Comparison of ENCODE assay signal across 8 cellular contexts in the genomic region with DNA sequence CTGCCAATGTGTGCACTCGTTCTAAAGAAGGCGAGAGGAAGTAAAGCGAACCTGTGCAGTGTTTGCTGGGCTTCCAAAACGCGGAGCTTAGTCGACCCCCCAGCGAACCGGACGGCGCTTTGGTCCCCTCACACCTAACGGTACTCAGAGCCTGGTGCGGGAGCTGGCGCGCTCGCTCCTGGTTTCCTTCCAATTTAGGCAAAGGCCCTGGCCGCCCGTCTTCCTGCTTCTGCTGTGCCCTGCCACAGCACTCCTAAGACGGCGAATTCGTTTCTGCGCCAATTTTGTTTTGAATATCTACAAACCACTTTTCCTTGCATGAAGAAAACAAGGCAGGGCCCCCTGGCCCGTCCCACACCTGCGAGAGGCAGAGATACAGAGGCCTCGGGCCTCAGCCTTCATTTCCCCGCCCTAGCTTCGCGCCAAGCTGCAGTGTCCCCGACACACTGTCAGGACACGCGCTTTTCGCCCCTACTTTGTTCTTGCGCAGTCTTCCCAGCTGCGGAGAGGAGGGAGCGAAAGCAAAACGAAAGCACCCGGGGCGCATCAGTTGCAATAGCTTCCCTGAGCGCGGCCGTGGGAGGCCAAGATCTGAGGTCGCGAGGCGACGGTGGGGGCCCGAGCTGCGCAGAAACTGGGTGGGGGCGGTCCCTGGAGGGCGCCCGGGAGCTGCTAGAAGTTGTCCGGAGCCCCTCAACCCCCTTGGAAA.
A peak's percentile ranks its signal among the peaks of the same experiment; 100 is the strongest.
DNase-seq lines count a peak whose midpoint lies in the region; ATAC-seq and TF ChIP-seq lines count a peak whose summit lies in the region.

No MANE protein-coding gene starts in this region.

- no peaks in the 10 kb centered on the region for H3K36me3 Mint-ChIP-seq in T-cell
- H3K36me3 Mint-ChIP-seq in stimulated activated memory B cell treated with anti-CD40 and anti-IgM and Interleukin-4, amounts not matched to agents 10 μg/mL and 1 μg/mL and 100 μg/mL, for 72 hours, result peaks cover 11% of the 10 kb centered on the region

- H3K9me3 Mint-ChIP-seq in T-cell, result no peaks in the 10 kb centered on the region
- no peaks in the 10 kb centered on the region for H3K9me3 Mint-ChIP-seq in stimulated activated memory B cell treated with anti-CD40 and anti-IgM and Interleukin-4, amounts not matched to agents 10 μg/mL and 1 μg/mL and 100 μg/mL, for 72 hours

- DNase-seq in T-cell (peak in 25 of 34 experiments; percentile 24 to 56 (median 42)), mammary epithelial cell (no peak), NCI-H1436 (lab: John Stamatoyannopoulos, UW) (no peak), NCI-H1694 (lab: John Stamatoyannopoulos, UW) (no peak)

- intact Hi-C loops in mammary epithelial cell (cut with micrococcal nuclease), result no loop called here

- H3K9me3 ChIP-seq in mammary epithelial cell (replicated peaks; ENCODE audit: insufficient read depth, low read length) (peaks cover under 1% of the 10 kb centered on the region), liver (ENCODE audit: control insufficient read depth in 4 of 4, low read length in 3 of 4) (no peaks in the 10 kb centered on the region)

- POLR2A ChIA-PET in T-cell (lab: Charles Lee), result interaction anchor here (0.5 to 3.7 kb wide), 8 partner anchors 24 to 193 kb away, joined by 3 to 23 read pairs (median 4); no protein-coding TSS in a partner anchor

- H3K27me3 Mint-ChIP-seq in T-cell, result peaks cover 22 to 40% of the 10 kb centered on the region in 2 donors
- peaks cover under 1% of the 10 kb centered on the region for H3K27me3 Mint-ChIP-seq in stimulated activated memory B cell treated with anti-CD40 and anti-IgM and Interleukin-4, amounts not matched to agents 10 μg/mL and 1 μg/mL and 100 μg/mL, for 72 hours

- ATAC-seq in T-cell (replicated peaks in 1 of 4) (no peak), HG03520 (IDR thresholded peaks at IDR 0.05; ENCODE audit: unreplicated experiment) (no peak)
- no peak for ATAC-seq in stimulated activated memory B cell treated with anti-CD40 and anti-IgM and Interleukin-4, amounts not matched to agents 10 μg/mL and 1 μg/mL and 100 μg/mL, for 72 hours

- H3K4me1 Mint-ChIP-seq in T-cell, result peaks cover 60 to 70% (median 62%) of the 10 kb centered on the region in 3 donors
- peaks cover 66% of the 10 kb centered on the region for H3K4me1 Mint-ChIP-seq in stimulated activated memory B cell treated with anti-CD40 and anti-IgM and Interleukin-4, amounts not matched to agents 10 μg/mL and 1 μg/mL and 100 μg/mL, for 72 hours

- no peak for TF ChIP-seq CTCF in C4-2B (conservative IDR thresholded peaks at IDR 0.05)
- TF ChIP-seq CTCF in mammary epithelial cell (conservative IDR thresholded peaks at IDR 0.05 in 1 of 2, IDR thresholded peaks at IDR 0.05 in 1 of 2; ENCODE audit: extremely low read depth in 1 of 2, insufficient read depth in 1 of 2, low read depth in 1 of 2, low read length in 2 of 2), result no peak
- no peak for TF ChIP-seq CTCF in liver (IDR thresholded peaks at IDR 0.05; ENCODE audit: low read depth, low read length, missing input control)

- H3K4me2 ChIP-seq in mammary epithelial cell (ENCODE audit: insufficient read depth, low read depth, low read length), result peak overlapping the region; percentile 48

- dilution Hi-C loops in mammary epithelial cell (cut with HindIII; ENCODE audit: low sequenced_read_pairs), result no loop called here

- H3K4me1 ChIP-seq in mammary epithelial cell (ENCODE audit: insufficient read depth, low read length) (peaks cover 26% of the 10 kb centered on the region), liver (ENCODE audit: control insufficient read depth in 4 of 4, insufficient read depth in 4 of 4, low read length in 3 of 4) (peaks cover 13 to 42% (median 29%) of the 10 kb centered on the region in 4 donors)

- in situ Hi-C loops in mammary epithelial cell (cut with MboI; ENCODE audit: low sequenced_read_pairs in 2 of 2), result no loop called here

- BruUV-seq in mammary epithelial cell (replicated peaks; lab: Mats Ljungman, UMichigan), result no TSS peak

- peak overlapping the region; percentile 95 to 97 for H3K27ac Mint-ChIP-seq in T-cell
- peak overlapping the region; percentile 99 for H3K27ac Mint-ChIP-seq in stimulated activated memory B cell treated with anti-CD40 and anti-IgM and Interleukin-4, amounts not matched to agents 10 μg/mL and 1 μg/mL and 100 μg/mL, for 72 hours

- no peak overlapping the region for H3K9ac ChIP-seq in mammary epithelial cell (ENCODE audit: insufficient read depth, low read length)
- peak overlapping the region in 1 of 2 donors; percentile 33 for H3K9ac ChIP-seq in liver (ENCODE audit: low read depth in 1 of 2, low read length in 2 of 2)

- no peaks in the 10 kb centered on the region for H3K79me2 ChIP-seq in mammary epithelial cell (ENCODE audit: insufficient read depth, low read length)

- H3K27me3 ChIP-seq in mammary epithelial cell (ENCODE audit: insufficient read depth, low read length) (peaks cover 25% of the 10 kb centered on the region), liver (ENCODE audit: control insufficient read depth in 4 of 4, insufficient read depth in 4 of 4, low read length in 3 of 4) (peaks cover 0 to 15% (median 5%) of the 10 kb centered on the region in 4 donors)

- TF ChIP-seq RAD21 in liver (IDR thresholded peaks at IDR 0.05), result peak in 1 of 2 donors; percentile 22

- peak overlapping the region; percentile 52 for H2AFZ ChIP-seq in mammary epithelial cell (ENCODE audit: low read depth, low read length)

- H4K20me1 ChIP-seq in mammary epithelial cell (ENCODE audit: insufficient read depth, low read length), result no peaks in the 10 kb centered on the region

- H3K27ac ChIP-seq in C4-2B (peak overlapping the region; percentile 100), mammary epithelial cell (ENCODE audit: insufficient read depth, low read depth, low read length) (no peak overlapping the region), liver (ENCODE audit: low read depth in 1 of 2, low read length in 2 of 2) (peak overlapping the region in 1 of 2 donors; percentile 2)

- peak overlapping the region; percentile 85 to 92 (median 85) for H3K4me3 Mint-ChIP-seq in T-cell
- H3K4me3 Mint-ChIP-seq in stimulated activated memory B cell treated with anti-CD40 and anti-IgM and Interleukin-4, amounts not matched to agents 10 μg/mL and 1 μg/mL and 100 μg/mL, for 72 hours, result peak overlapping the region; percentile 85

- CTCF ChIA-PET in T-cell (lab: Charles Lee), result interaction anchor here (0.6 to 6.2 kb wide), 8 partner anchors 10 to 784 kb away, joined by 3 to 68 read pairs (median 11); partner anchors contain the start of gene TRIM13 (in 1 of the 2)
- CTCF ChIA-PET in mammary epithelial cell (lab: Charles Lee; ENCODE audit: low non-redundant PET), result no interaction called here

- H3K36me3 ChIP-seq in mammary epithelial cell (ENCODE audit: insufficient read depth, low read length), result no peaks in the 10 kb centered on the region
- H3K36me3 ChIP-seq in liver (ENCODE audit: control insufficient read depth in 4 of 4, insufficient read depth in 3 of 4, low read depth in 1 of 4, low read length in 3 of 4), result no peaks in the 10 kb centered on the region

- no peak overlapping the region for H3K4me3 ChIP-seq in mammary epithelial cell (replicated peaks in 1 of 3; ENCODE audit: insufficient read depth in 1 of 3, low read depth in 2 of 3, low read length in 3 of 3)
- peak overlapping the region; percentile 44 to 72 (median 48) for H3K4me3 ChIP-seq in liver (ENCODE audit: low read depth in 1 of 3, low read length in 3 of 3)

- 57% methylated on average over 34 of the region's 50 CpGs for WGBS in mammary epithelial cell (ENCODE audit: low coverage, missing lambda C conversion rate)
- 38% methylated on average over 50 of the region's 50 CpGs for WGBS in liver

TF ChIP-seq in liver, 16 proteins besides CTCF, POLR2A, EP300 and RAD21:
- TF ChIP-seq MAX (IDR thresholded peaks at IDR 0.05) (peak; percentile 38), TAF1 (conservative IDR thresholded peaks at IDR 0.05) (no peak)

Comparison
In these comparisons a context has a peak if more than half of its experiments do, and no peak if none do; other contexts are left out.
1. DNase-seq: peak in T-cell (25 of 34); none in mammary epithelial cell (single experiment), NCI-H1436 (single experiment) and NCI-H1694 (single experiment).
2. H3K4me3 ChIP-seq: peak in liver (3 of 3); none in mammary epithelial cell (0 of 3).